Comparison of ENCODE assay signal across 8 cellular contexts in the genomic region with DNA sequence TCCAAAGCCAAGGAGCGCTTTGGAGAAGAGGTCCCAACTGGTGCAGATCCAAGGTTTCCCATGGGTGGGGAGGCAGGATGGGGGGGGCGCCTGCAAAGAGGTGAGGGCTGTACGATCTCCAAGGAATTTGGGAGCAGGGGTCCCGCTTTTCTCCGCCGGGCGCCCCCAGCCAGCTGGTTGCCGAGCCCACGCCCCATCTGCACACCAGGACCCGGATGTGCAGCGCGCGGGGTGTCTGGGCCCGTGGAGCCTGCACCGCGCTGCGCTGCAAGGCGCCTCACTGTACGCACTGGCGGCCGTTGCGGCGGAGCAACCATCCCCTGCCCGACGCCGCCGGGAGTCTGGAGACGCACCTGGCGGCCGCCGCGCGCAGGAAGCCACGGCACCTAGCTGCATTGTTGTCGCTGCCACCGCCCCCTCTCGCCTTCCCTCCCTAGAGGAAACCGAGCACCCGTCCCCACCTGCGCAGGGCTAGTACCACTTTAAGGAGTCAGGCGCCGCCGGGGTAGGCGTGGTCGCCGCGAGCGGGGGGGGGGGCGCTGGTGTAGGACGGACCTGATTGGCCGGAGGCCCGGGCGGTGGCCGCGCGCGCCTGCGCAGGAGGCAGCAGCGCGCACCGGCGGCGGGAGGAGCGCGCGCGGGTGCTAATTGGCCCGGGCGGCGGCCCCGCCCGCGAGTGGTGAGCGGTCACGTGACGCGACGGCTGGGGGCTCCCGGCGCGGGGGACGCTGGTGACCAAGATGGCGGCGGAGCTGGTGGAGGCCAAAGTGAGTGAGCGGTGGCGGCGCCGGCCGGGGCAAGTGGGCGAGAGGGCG. TPM values are rescaled to one million over a fixed set of nuclear protein-coding genes. Genes with fewer than 3 reads are reported as not detected.
DNase-seq lines count a peak whose midpoint lies in the region; TF ChIP-seq lines count a peak whose summit lies in the region.

Gene PIAS4 (plus strand): TSS at position 716 of the 815 bp plus-strand sequence. CDS start 25 bp downstream, at position 741.

- no peaks in the 10 kb centered on the region for H3K36me3 Mint-ChIP-seq in neural crest cell (ENCODE audit: low read depth)

- H3K4me3 Mint-ChIP-seq in neural crest cell: peak within 1 kb of the TSS; percentile 94

- H3K27ac ChIP-seq in stomach smooth muscle (ENCODE audit: low read length): peak within 1 kb of the TSS; percentile 82

- H3K27me3 ChIP-seq in H7 (ENCODE audit: control insufficient read depth, insufficient read depth, low read length): no peaks in the 10 kb centered on the region
- no peaks in the 10 kb centered on the region for H3K27me3 ChIP-seq in MG63
- no peaks in the 10 kb centered on the region for H3K27me3 ChIP-seq in stomach smooth muscle (ENCODE audit: control insufficient read depth in 1 of 2, insufficient read depth in 2 of 2, low read length in 2 of 2)

- H3K27me3 Mint-ChIP-seq in neural crest cell (ENCODE audit: low read depth): no peaks in the 10 kb centered on the region

- DNase-seq in ELF-1 (ENCODE audit: low read depth, low spot score) (peak; percentile 97), H7 (peak; percentile 100), MG63 (peak; percentile 89), SHP77 (lab: John Stamatoyannopoulos, UW) (peak; percentile 91 to 95), activated gamma-delta T cell (lab: John Stamatoyannopoulos, UW) (peak; percentile 96), fibroblast of villous mesenchyme (ENCODE audit: low read depth) (peak; percentile 94), neural crest cell (ENCODE audit: low read depth, low spot score) (peak; percentile 87)

- no peak for TF ChIP-seq CTCF in fibroblast of villous mesenchyme (IDR thresholded peaks at IDR 0.05; ENCODE audit: insufficient read depth, low read depth, low read length)
- peak; percentile 34 for TF ChIP-seq CTCF in neural crest cell (conservative IDR thresholded peaks at IDR 0.05)

- H3K4me3 ChIP-seq in H7 (ENCODE audit: insufficient read depth, low read depth, low read length): peak within 1 kb of the TSS; percentile 93
- peak within 1 kb of the TSS; percentile 87 for H3K4me3 ChIP-seq in MG63
- peak within 1 kb of the TSS; percentile 89 for H3K4me3 ChIP-seq in fibroblast of villous mesenchyme (ENCODE audit: low read depth, low read length)
- H3K4me3 ChIP-seq in stomach smooth muscle (ENCODE audit: low read length in 2 of 2): peak within 1 kb of the TSS; percentile 90 to 91

- peaks cover 46% of the 10 kb centered on the region for H3K4me1 ChIP-seq in stomach smooth muscle (ENCODE audit: control insufficient read depth, insufficient read depth, low read length)

- H3K9me3 ChIP-seq in MG63 (no peaks in the 10 kb centered on the region), stomach smooth muscle (ENCODE audit: control insufficient read depth in 2 of 2, low read length in 2 of 2) (no peaks in the 10 kb centered on the region)

- no peaks in the 10 kb centered on the region for H3K36me3 ChIP-seq in H7 (replicated peaks; ENCODE audit: control insufficient read depth, insufficient read depth, low read length)
- H3K36me3 ChIP-seq in MG63: no peaks in the 10 kb centered on the region; the same call in 1 of the 2 replicates
- H3K36me3 ChIP-seq in stomach smooth muscle (ENCODE audit: control insufficient read depth in 2 of 2, insufficient read depth in 2 of 2, low read length in 2 of 2): peaks cover 0 to 2% of the 10 kb centered on the region in 2 donors

- H3K9ac ChIP-seq in stomach smooth muscle (ENCODE audit: low read length in 2 of 2): peak within 1 kb of the TSS; percentile 71 to 91

- H3K9me3 Mint-ChIP-seq in neural crest cell: no peaks in the 10 kb centered on the region

- H3K4me1 Mint-ChIP-seq in neural crest cell: peaks cover 21% of the 10 kb centered on the region

- peak within 1 kb of the TSS; percentile 86 for H3K27ac Mint-ChIP-seq in neural crest cell (ENCODE audit: unreplicated experiment)

RNA-seq across cellular contexts. Expression of gene PIAS4, which starts in this region (rescaled TPM):
- 47.9 and 54.4 TPM in 2 replicates for total RNA-seq in H7 (2014; rRNA removed; shearing (Covaris generic))
- 7.4 and 10.4 TPM in 2 replicates for total RNA-seq in MG63 (2014; rRNA removed; shearing (Covaris generic); ENCODE audit: low replicate concordance)
- total RNA-seq in fibroblast of villous mesenchyme: 17.3 and 26.7 TPM in 2 replicates
- total RNA-seq in neural crest cell: 49.6 and 58.8 TPM in 2 replicates

Comparison
In these comparisons a context has a peak if more than half of its experiments do, and no peak if none do; other contexts are left out.
1. Peak in every context shown above with its lines: DNase-seq, H3K4me3 ChIP-seq and H3K27ac ChIP-seq.